In genomic region chr3:38573606-38574005, GRCh38 we compare ENCODE assay signal across 24 cellular contexts.
DNase-seq lines count a peak whose midpoint lies in the region; ATAC-seq and TF ChIP-seq lines count a peak whose summit lies in the region.
"Had no signal": no experiment of that assay in that cellular context is flagged by ENCODE, and none has a peak within 500 bp of the region (broad histone marks: within the 10 kb centered on the region; RNA-seq: fewer than 3 reads in every experiment).

No MANE protein-coding gene starts in this region.

- H2AFZ ChIP-seq in GM23338: no peak overlapping the region

- H4K20me1 ChIP-seq in GM23338 (replicated peaks; ENCODE audit: insufficient read depth): no peaks in the 10 kb centered on the region
- H4K20me1 ChIP-seq: BLaER1 had no signal

- no peaks in the 10 kb centered on the region for H3K9me3 Mint-ChIP-seq in activated T-cell treated with anti-CD3 and anti-CD28 coated beads, Interleukin-2, amount 50 U/mL, for 24 hours
- no peaks in the 10 kb centered on the region for H3K9me3 Mint-ChIP-seq in GM23338

- no peaks in the 10 kb centered on the region for H3K9me2 ChIP-seq in GM23338 (ENCODE audit: insufficient read depth)

- no peak for TF ChIP-seq POLR2A in Peyer's patch (IDR thresholded peaks at IDR 0.05)

- no peak overlapping the region for H3K4me2 ChIP-seq in GM23338
- H3K4me2 ChIP-seq: BLaER1 had no signal

- H3K4me3 ChIP-seq in Peyer's patch (no peak overlapping the region), left ventricle myocardium inferior (no peak overlapping the region), GM23338 (no peak overlapping the region)
- H3K4me3 ChIP-seq: adrenal gland, BLaER1, breast epithelium, K562, suprapubic skin had no signal

- no peaks in the 10 kb centered on the region for H3F3A ChIP-seq in GM23338 (replicated peaks; ENCODE audit: low read depth)

- H3K27me3 ChIP-seq in Peyer's patch (no peaks in the 10 kb centered on the region), left ventricle myocardium inferior (ENCODE audit: low read depth) (no peaks in the 10 kb centered on the region), GM23338 (ENCODE audit: insufficient read depth) (no peaks in the 10 kb centered on the region)
- H3K27me3 ChIP-seq: adrenal gland, BLaER1, breast epithelium, neutrophil had no signal

- H3K4me1 ChIP-seq in Peyer's patch: no peaks in the 10 kb centered on the region
- H3K4me1 ChIP-seq in left ventricle myocardium inferior: peaks cover 42% of the 10 kb centered on the region
- H3K4me1 ChIP-seq in GM23338 (ENCODE audit: insufficient read depth): no peaks in the 10 kb centered on the region
- H3K4me1 ChIP-seq: adrenal gland, breast epithelium, suprapubic skin had no signal

- H3K36me3 Mint-ChIP-seq in activated T-cell treated with anti-CD3 and anti-CD28 coated beads, Interleukin-2, amount 50 U/mL, for 24 hours (ENCODE audit: low read depth): no peaks in the 10 kb centered on the region
- no peaks in the 10 kb centered on the region for H3K36me3 Mint-ChIP-seq in T-helper 17 cell (ENCODE audit: low read depth)
- peaks cover 4% of the 10 kb centered on the region; the same call in 1 of the 3 replicates for H3K36me3 Mint-ChIP-seq in GM23338 (ENCODE audit: low read depth)
- H3K36me3 Mint-ChIP-seq: stimulated activated memory B cell treated with anti-CD40 and anti-IgM and Interleukin-4, amounts not matched to agents 10 μg/mL and 1 μg/mL and 100 μg/mL, for 72 hours had no signal

- H3K9me3 ChIP-seq in Peyer's patch (no peaks in the 10 kb centered on the region), left ventricle myocardium inferior (replicated peaks) (peaks cover 12% of the 10 kb centered on the region), T-helper 17 cell (ENCODE audit: control insufficient read depth, low read length, poor library complexity, severe bottlenecking) (no peaks in the 10 kb centered on the region)
- H3K9me3 ChIP-seq: neutrophil, suprapubic skin had no signal

- H3K36me3 ChIP-seq in Peyer's patch: no peaks in the 10 kb centered on the region
- H3K36me3 ChIP-seq in left ventricle myocardium inferior: peaks cover 63% of the 10 kb centered on the region
- H3K36me3 ChIP-seq in GM23338 (ENCODE audit: insufficient read depth): no peaks in the 10 kb centered on the region
- H3K36me3 ChIP-seq: adrenal gland, BLaER1, breast epithelium, neutrophil, suprapubic skin had no signal

- peak; percentile 7 for DNase-seq in activated T-cell treated with anti-CD3 and anti-CD28 coated beads, Interleukin-2, amount 50 U/mL, for 24 hours
- DNase-seq in activated T-cell treated with anti-CD3 and anti-CD28 coated beads, Interleukin-2, amount 50 U/mL, for 48 hours: no peak
- peak in 2 of 3 donors; percentile 5 to 30 for DNase-seq in Peyer's patch
- no peak for DNase-seq in left ventricle myocardium inferior
- DNase-seq in stimulated activated CD8-positive, alpha-beta memory T cell treated with anti-CD3 and anti-CD28 coated beads, Interleukin-4, amount 100 ng/mL, for 48 hours: peak; percentile 9
- no peak for DNase-seq in T-helper 17 cell
- DNase-seq in GM23338 (ENCODE audit: low spot score): no peak
- DNase-seq: ACHN; activated CD4-positive, alpha-beta T cell treated with anti-CD3 and anti-CD28 coated beads for 36 hours; activated gamma-delta T cell; COR-L47; cortex of kidney; mesenchymal stem cell; NCI-H2107; small intestine; T-helper 1 cell had no signal

- no peak for ATAC-seq in T-helper 17 cell
- ATAC-seq in GM23338: no peak
- ATAC-seq in GM18858 (IDR thresholded peaks at IDR 0.05; ENCODE audit: unreplicated experiment): no peak
- ATAC-seq: activated CD4-positive, alpha-beta T cell treated with anti-CD3 and anti-CD28 coated beads for 36 hours; stimulated activated memory B cell treated with anti-CD40 and anti-IgM and Interleukin-4, amounts not matched to agents 10 μg/mL and 1 μg/mL and 100 μg/mL, for 72 hours had no signal

- no peaks in the 10 kb centered on the region for H3K27me3 Mint-ChIP-seq in activated T-cell treated with anti-CD3 and anti-CD28 coated beads, Interleukin-2, amount 50 U/mL, for 24 hours
- H3K27me3 Mint-ChIP-seq in T-helper 17 cell (peaks cover 11% of the 10 kb centered on the region), GM23338 (ENCODE audit: insufficient read depth, low read depth, poor library complexity) (peaks cover 5% of the 10 kb centered on the region)
- H3K27me3 Mint-ChIP-seq: activated CD4-positive, alpha-beta T cell treated with anti-CD3 and anti-CD28 coated beads for 36 hours; stimulated activated memory B cell treated with anti-CD40 and anti-IgM and Interleukin-4, amounts not matched to agents 10 μg/mL and 1 μg/mL and 100 μg/mL, for 72 hours had no signal

- no peak for TF ChIP-seq CTCF in Peyer's patch (IDR thresholded peaks at IDR 0.05)
- no peak for TF ChIP-seq CTCF in left ventricle myocardium inferior (IDR thresholded peaks at IDR 0.05; ENCODE audit: borderline replicate concordance)
- peak in 1 of 2 experiments; percentile 13; a peak in 1 of 4 replicates for TF ChIP-seq CTCF in GM23338 (conservative IDR thresholded peaks at IDR 0.05; ENCODE audit: low read depth in 2 of 2)

- H3K79me2 ChIP-seq in GM23338 (replicated peaks; ENCODE audit: insufficient read depth): no peaks in the 10 kb centered on the region

- no peaks in the 10 kb centered on the region for H3K4me1 Mint-ChIP-seq in activated T-cell treated with anti-CD3 and anti-CD28 coated beads, Interleukin-2, amount 50 U/mL, for 24 hours (ENCODE audit: low read depth)
- no peaks in the 10 kb centered on the region for H3K4me1 Mint-ChIP-seq in T-helper 17 cell
- H3K4me1 Mint-ChIP-seq in GM23338: peaks cover 9% of the 10 kb centered on the region; the same call in 2 of the 3 replicates
- H3K4me1 Mint-ChIP-seq: activated CD4-positive, alpha-beta T cell treated with anti-CD3 and anti-CD28 coated beads for 36 hours; stimulated activated memory B cell treated with anti-CD40 and anti-IgM and Interleukin-4, amounts not matched to agents 10 μg/mL and 1 μg/mL and 100 μg/mL, for 72 hours had no signal

- no peak overlapping the region for H3K27ac Mint-ChIP-seq in activated T-cell treated with anti-CD3 and anti-CD28 coated beads, Interleukin-2, amount 50 U/mL, for 24 hours
- no peak overlapping the region for H3K27ac Mint-ChIP-seq in T-helper 17 cell
- no peak overlapping the region for H3K27ac Mint-ChIP-seq in GM23338
- H3K27ac Mint-ChIP-seq: activated CD4-positive, alpha-beta T cell treated with anti-CD3 and anti-CD28 coated beads for 36 hours; stimulated activated memory B cell treated with anti-CD40 and anti-IgM and Interleukin-4, amounts not matched to agents 10 μg/mL and 1 μg/mL and 100 μg/mL, for 72 hours had no signal

- no peak overlapping the region for H3K4me3 Mint-ChIP-seq in activated T-cell treated with anti-CD3 and anti-CD28 coated beads, Interleukin-2, amount 50 U/mL, for 24 hours
- no peak overlapping the region for H3K4me3 Mint-ChIP-seq in T-helper 17 cell
- no peak overlapping the region for H3K4me3 Mint-ChIP-seq in GM23338
- H3K4me3 Mint-ChIP-seq: activated CD4-positive, alpha-beta T cell treated with anti-CD3 and anti-CD28 coated beads for 36 hours; stimulated activated memory B cell treated with anti-CD40 and anti-IgM and Interleukin-4, amounts not matched to agents 10 μg/mL and 1 μg/mL and 100 μg/mL, for 72 hours had no signal

- H3K27ac ChIP-seq in Peyer's patch (no peak overlapping the region), left ventricle myocardium inferior (replicated peaks) (peak overlapping the region; percentile 29), GM23338 (ENCODE audit: low read depth) (no peak overlapping the region)
- H3K27ac ChIP-seq: adrenal gland, BLaER1, breast epithelium, neutrophil, suprapubic skin had no signal

- intact Hi-C loops in left ventricle myocardium inferior (cut with micrococcal nuclease): no loop called here

TF ChIP-seq in GM23338, 12 proteins besides CTCF, POLR2A, EP300 and RAD21 (continues in another document):
- TF ChIP-seq STAT1 (IDR thresholded peaks at IDR 0.05; ENCODE audit: unreplicated experiment) (no peak), REST (IDR thresholded peaks at IDR 0.05; ENCODE audit: unreplicated experiment) (no peak)

Comparison
In these comparisons a context has a peak if more than half of its experiments do, and no peak if none do; other contexts are left out.
1. DNase-seq: peak in activated T-cell treated with anti-CD3 and anti-CD28 coated beads, Interleukin-2, amount 50 U/mL, for 24 hours (single experiment), Peyer's patch (2 of 3) and stimulated activated CD8-positive, alpha-beta memory T cell treated with anti-CD3 and anti-CD28 coated beads, Interleukin-4, amount 100 ng/mL, for 48 hours (single experiment); none in activated T-cell treated with anti-CD3 and anti-CD28 coated beads, Interleukin-2, amount 50 U/mL, for 48 hours (0 of 2), left ventricle myocardium inferior (single experiment), T-helper 17 cell (0 of 3) and GM23338 (single experiment).